11 cellular contexts compared by ENCODE assay signal in genomic region chr2:158926478-158926948, GRCh38.
DNase-seq lines count a peak whose midpoint lies in the region; ATAC-seq and TF ChIP-seq lines count a peak whose summit lies in the region.
"Had no signal": no experiment of that assay in that cellular context is flagged by ENCODE, and none has a peak within 500 bp of the region (broad histone marks: within the 10 kb centered on the region; RNA-seq: fewer than 3 reads in every experiment).

No MANE protein-coding gene starts in this region.

- peak; percentile 74 for DNase-seq in GM12865 (ENCODE audit: low read depth)
- DNase-seq in amniotic epithelial cell (ENCODE audit: low read depth) = peak; percentile 81
- DNase-seq in kidney glomerular epithelial cell (lab: John Stamatoyannopoulos, UW) = peak; percentile 80
- DNase-seq in NCI-H1092 (lab: John Stamatoyannopoulos, UW) = no peak
- no peak for DNase-seq in foreskin melanocyte
- no peak for DNase-seq in activated gamma-delta T cell treated with Interleukin-2 at 50 U/mL for 16 hours
- DNase-seq: glutamatergic neuron, NCI-H524 had no signal

- H3K4me3 ChIP-seq in GM12865 (ENCODE audit: low read depth, low read length) = no peak overlapping the region
- H3K4me3 ChIP-seq: vagina had no signal

- no peak for TF ChIP-seq CTCF in GM12865 (IDR thresholded peaks at IDR 0.05; ENCODE audit: insufficient read depth, low read depth, low read length, missing control alignments)

- ATAC-seq in HG03439 (IDR thresholded peaks at IDR 0.05; ENCODE audit: unreplicated experiment) (peak; percentile 72), GM21367 (IDR thresholded peaks at IDR 0.05; ENCODE audit: unreplicated experiment) (no peak)

Comparison
In these comparisons a context has a peak if more than half of its experiments do, and no peak if none do; other contexts are left out.
1. DNase-seq: peak in GM12865 (single experiment), amniotic epithelial cell (single experiment) and kidney glomerular epithelial cell (single experiment); none in NCI-H1092 (single experiment), foreskin melanocyte (single experiment) and activated gamma-delta T cell treated with Interleukin-2 at 50 U/mL for 16 hours (single experiment).